ENCODE assay signal across 9 cellular contexts in the genomic region with DNA sequence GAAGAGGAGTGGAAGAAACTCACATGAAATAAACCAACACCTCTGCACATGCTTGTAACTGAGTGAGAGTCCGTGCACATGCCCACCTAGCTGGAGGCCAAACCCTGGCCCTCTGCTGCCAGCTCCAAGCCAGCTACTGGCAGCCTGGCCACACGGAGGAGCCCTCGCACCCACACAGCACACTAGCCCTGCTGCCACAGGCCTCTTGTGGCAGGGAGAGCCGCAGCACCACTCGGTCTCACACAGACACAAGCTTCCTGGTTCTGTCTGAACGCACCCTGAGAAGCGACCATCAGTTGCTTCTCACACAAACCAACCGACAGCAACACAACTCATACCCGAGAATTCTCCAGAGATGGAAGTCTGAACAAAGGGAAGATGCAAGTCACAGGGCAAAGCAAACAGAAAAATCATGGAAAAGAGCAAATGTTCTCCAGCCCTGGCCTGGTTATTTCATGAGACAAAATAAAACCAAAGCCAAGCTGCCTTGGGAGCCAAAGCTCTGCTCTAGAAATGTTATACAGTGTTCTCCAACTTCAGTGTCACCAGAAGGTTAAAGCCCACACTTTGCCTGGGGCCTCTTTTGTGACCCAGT.
DNase-seq lines count a peak whose midpoint lies in the region; ATAC-seq and TF ChIP-seq lines count a peak whose summit lies in the region.
"Had no signal": no experiment of that assay in that cellular context is flagged by ENCODE, and none has a peak within 500 bp of the region (broad histone marks: within the 10 kb centered on the region; RNA-seq: fewer than 3 reads in every experiment).

No MANE protein-coding gene starts in this region.

- no peaks in the 10 kb centered on the region for H3K9me3 ChIP-seq in right cardiac atrium (ENCODE audit: control insufficient read depth, low read length)
- no peaks in the 10 kb centered on the region for H3K9me3 ChIP-seq in ascending aorta
- H3K9me3 ChIP-seq: breast epithelium had no signal

- DNase-seq in D341Med (ENCODE audit: low spot score) (peak; percentile 78), SIG-M5 (lab: John Stamatoyannopoulos, UW) (peak; percentile 7), right cardiac atrium (peak; percentile 31 to 62 (median 61)), ascending aorta (ENCODE audit: low spot score in 2 of 2) (no peak)
- peak; percentile 16 to 44 for DNase-seq in stimulated activated CD4-positive, alpha-beta T cell treated with anti-CD3 and anti-CD28 coated beads, Interleukin-1b, Interleukin-23, amount 100 ng/mL, for 4 hours (ENCODE audit: low read depth in 2 of 2)

- TF ChIP-seq CTCF in ascending aorta (IDR thresholded peaks at IDR 0.05), result peak in 1 of 3 experiments; percentile 27

- ATAC-seq in GM19455 (IDR thresholded peaks at IDR 0.05; ENCODE audit: unreplicated experiment) (peak; percentile 78), HG03565 (IDR thresholded peaks at IDR 0.05; ENCODE audit: unreplicated experiment) (peak; percentile 79), right cardiac atrium (peak; percentile 57 to 84)

- H3K27me3 Mint-ChIP-seq in activated naive CD4-positive, alpha-beta T cell treated with anti-CD3 and anti-CD28 coated beads, Interleukin-2, amount 50 U/mL, for 24 hours, result no peaks in the 10 kb centered on the region

- H3K36me3 ChIP-seq in ascending aorta, result no peaks in the 10 kb centered on the region
- H3K36me3 ChIP-seq: breast epithelium had no signal

- peaks cover 22% of the 10 kb centered on the region for H3K4me1 Mint-ChIP-seq in activated naive CD4-positive, alpha-beta T cell treated with anti-CD3 and anti-CD28 coated beads, Interleukin-2, amount 50 U/mL, for 24 hours

- H3K27ac ChIP-seq in right cardiac atrium (ENCODE audit: low read length), result no peak overlapping the region
- no peak overlapping the region for H3K27ac ChIP-seq in ascending aorta
- H3K27ac ChIP-seq: breast epithelium had no signal

- H3K9me3 Mint-ChIP-seq in activated naive CD4-positive, alpha-beta T cell treated with anti-CD3 and anti-CD28 coated beads, Interleukin-2, amount 50 U/mL, for 24 hours, result no peaks in the 10 kb centered on the region

- H3K4me1 ChIP-seq in right cardiac atrium (ENCODE audit: control insufficient read depth, insufficient read depth, low read length), result no peaks in the 10 kb centered on the region
- no peaks in the 10 kb centered on the region for H3K4me1 ChIP-seq in ascending aorta
- H3K4me1 ChIP-seq: breast epithelium had no signal

- H3K36me3 Mint-ChIP-seq in activated naive CD4-positive, alpha-beta T cell treated with anti-CD3 and anti-CD28 coated beads, Interleukin-2, amount 50 U/mL, for 24 hours, result no peaks in the 10 kb centered on the region

- WGBS in right cardiac atrium, result 28% methylated on average over 9 of the region's 9 CpGs

- peak overlapping the region; percentile 83 for H3K4me3 Mint-ChIP-seq in activated naive CD4-positive, alpha-beta T cell treated with anti-CD3 and anti-CD28 coated beads, Interleukin-2, amount 50 U/mL, for 24 hours

- no peak overlapping the region for H3K4me3 ChIP-seq in right cardiac atrium (ENCODE audit: low read length)
- H3K4me3 ChIP-seq in ascending aorta, result no peak overlapping the region
- H3K4me3 ChIP-seq: breast epithelium had no signal

- H3K27ac Mint-ChIP-seq in activated naive CD4-positive, alpha-beta T cell treated with anti-CD3 and anti-CD28 coated beads, Interleukin-2, amount 50 U/mL, for 24 hours, result peak overlapping the region; percentile 100

- H3K27me3 ChIP-seq in right cardiac atrium (ENCODE audit: control insufficient read depth, insufficient read depth), result no peaks in the 10 kb centered on the region
- H3K27me3 ChIP-seq in ascending aorta, result no peaks in the 10 kb centered on the region
- H3K27me3 ChIP-seq: breast epithelium had no signal

- intact Hi-C loops in right cardiac atrium (cut with DNase I), result no loop called here
- intact Hi-C loops in ascending aorta (cut with DNase I), result no loop called here

Comparison
In these comparisons a context has a peak if more than half of its experiments do, and no peak if none do; other contexts are left out.
1. DNase-seq: peak in D341Med (single experiment), SIG-M5 (single experiment), right cardiac atrium (3 of 3) and stimulated activated CD4-positive, alpha-beta T cell treated with anti-CD3 and anti-CD28 coated beads, Interleukin-1b, Interleukin-23, amount 100 ng/mL, for 4 hours (2 of 2); none in ascending aorta (0 of 2).
2. Peak in every context shown above with its lines, with median percentiles within 50 percentile points of each other: ATAC-seq.